8 cellular contexts compared by ENCODE assay signal in the genomic region with DNA sequence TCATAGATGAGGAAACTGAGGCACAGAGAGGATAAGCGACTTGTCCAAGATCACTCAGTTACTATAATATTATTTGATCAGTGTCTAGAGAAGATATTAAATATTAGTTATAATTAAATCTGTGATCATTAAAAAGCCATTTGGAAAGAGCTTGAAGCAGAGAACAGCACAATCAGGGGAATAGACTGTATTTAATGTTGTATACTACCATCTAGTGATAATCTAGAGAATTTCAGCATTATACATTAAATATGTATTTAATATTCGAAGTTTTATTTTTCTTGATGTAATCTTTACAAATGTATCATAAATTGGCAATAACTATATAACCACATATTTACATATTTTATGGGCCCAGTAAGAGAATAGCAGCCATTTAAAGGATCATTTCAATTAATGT. TPM values are rescaled to one million over a fixed set of nuclear protein-coding genes. Genes with fewer than 3 reads are reported as not detected.
DNase-seq lines count a peak whose midpoint lies in the region; ATAC-seq and TF ChIP-seq lines count a peak whose summit lies in the region.

No MANE protein-coding gene starts in this region.

- TF ChIP-seq CTCF in C4-2B (conservative IDR thresholded peaks at IDR 0.05): peak; percentile 63

- peaks cover 13% of the 10 kb centered on the region for H3K27me3 Mint-ChIP-seq in activated naive CD4-positive, alpha-beta T cell treated with anti-CD3 and anti-CD28 coated beads for 36 hours (ENCODE audit: low read depth)

- H3K36me3 Mint-ChIP-seq in activated naive CD4-positive, alpha-beta T cell treated with anti-CD3 and anti-CD28 coated beads for 36 hours (ENCODE audit: low read depth): no peaks in the 10 kb centered on the region

- no peaks in the 10 kb centered on the region for H3K9me3 Mint-ChIP-seq in activated naive CD4-positive, alpha-beta T cell treated with anti-CD3 and anti-CD28 coated beads for 36 hours

- H3K27ac ChIP-seq in C4-2B: no peak overlapping the region

- H3K4me3 Mint-ChIP-seq in activated naive CD4-positive, alpha-beta T cell treated with anti-CD3 and anti-CD28 coated beads for 36 hours: no peak overlapping the region

- CTCF ChIA-PET in activated naive CD4-positive, alpha-beta T cell treated with anti-CD3 and anti-CD28 coated beads for 36 hours (lab: Charles Lee): interaction anchor here (0.5 to 6.0 kb wide), 18 partner anchors 8 to 352 kb away, joined by 3 to 83 read pairs (median 5); a partner anchor contains a TSS

- intact Hi-C loops in sciatic nerve (cut with DNase I): no loop called here
- intact Hi-C loops in activated naive CD4-positive, alpha-beta T cell treated with anti-CD3 and anti-CD28 coated beads for 36 hours (cut with micrococcal nuclease): loop anchor here (1.0 to 5.0 kb wide), 5 partner anchors 23 to 352 kb away; a partner anchor contains a TSS

- ATAC-seq in GM19438 (IDR thresholded peaks at IDR 0.05; ENCODE audit: low read depth, unreplicated experiment) (peak; percentile 69), sciatic nerve (peak; percentile 60)

- no peak overlapping the region for H3K27ac Mint-ChIP-seq in activated naive CD4-positive, alpha-beta T cell treated with anti-CD3 and anti-CD28 coated beads for 36 hours

- DNase-seq in NCI-H2171 treated with DMSO at 0.1 percent for 48 hours (lab: John Stamatoyannopoulos, UW) (peak; percentile 58), cerebellum (ENCODE audit: low spot score) (peak; percentile 55), sciatic nerve (ENCODE audit: low spot score) (no peak), HuH-7 (ENCODE audit: low spot score) (no peak), hepatic stellate cell (ENCODE audit: low spot score) (no peak)
- DNase-seq in activated naive CD4-positive, alpha-beta T cell treated with anti-CD3 and anti-CD28 coated beads for 36 hours: no peak

- no peaks in the 10 kb centered on the region for H3K4me1 Mint-ChIP-seq in activated naive CD4-positive, alpha-beta T cell treated with anti-CD3 and anti-CD28 coated beads for 36 hours (ENCODE audit: low read depth)

RNA-seq across cellular contexts. Expression of a gene that starts 37.7 kb away (rescaled TPM):
- not detected for total RNA-seq in cerebellum
- not detected for total RNA-seq in sciatic nerve
- total RNA-seq in activated naive CD4-positive, alpha-beta T cell treated with anti-CD3 and anti-CD28 coated beads for 36 hours: not detected

Comparison
In these comparisons a context has a peak if more than half of its experiments do, and no peak if none do; other contexts are left out.
1. DNase-seq: peak in NCI-H2171 treated with DMSO at 0.1 percent for 48 hours (single experiment) and cerebellum (single experiment); none in sciatic nerve (single experiment), HuH-7 (single experiment), hepatic stellate cell (single experiment) and activated naive CD4-positive, alpha-beta T cell treated with anti-CD3 and anti-CD28 coated beads for 36 hours (single experiment).